8 cellular contexts compared by ENCODE assay signal in genomic region chr9:136244116-136244775, GRCh38. TPM values are rescaled to one million over a fixed set of nuclear protein-coding genes. Genes with fewer than 3 reads are reported as not detected.
DNase-seq lines count a peak whose midpoint lies in the region; ATAC-seq and TF ChIP-seq lines count a peak whose summit lies in the region.

No MANE protein-coding gene starts in this region.

- peak overlapping the region; percentile 76 to 94 (median 91) for H3K27ac Mint-ChIP-seq in CD4-positive, alpha-beta memory T cell

- no peaks in the 10 kb centered on the region for H3K9me3 ChIP-seq in CD4-positive, alpha-beta memory T cell (ENCODE audit: control insufficient read depth in 1 of 2, low read length in 2 of 2)
- no peaks in the 10 kb centered on the region for H3K9me3 ChIP-seq in fibroblast of lung (ENCODE audit: control insufficient read depth, insufficient read depth, low read depth, low read length)

- H3K36me3 Mint-ChIP-seq in CD4-positive, alpha-beta memory T cell: peaks cover 0 to 8% of the 10 kb centered on the region in 2 donors

- peak overlapping the region; percentile 50 to 57 for H3K4me3 ChIP-seq in CD4-positive, alpha-beta memory T cell (ENCODE audit: low read length in 2 of 2)
- peak overlapping the region; percentile 80 to 87 (median 84) for H3K4me3 ChIP-seq in fibroblast of lung (replicated peaks in 1 of 4; ENCODE audit: control extremely low read depth in 1 of 4, insufficient read depth in 1 of 4, low read depth in 3 of 4, low read length in 4 of 4)

- H2AFZ ChIP-seq in fibroblast of lung (ENCODE audit: low read length): no peak overlapping the region

- no peaks in the 10 kb centered on the region for H3K27me3 Mint-ChIP-seq in CD4-positive, alpha-beta memory T cell

- intact Hi-C loops in CD4-positive, alpha-beta memory T cell (cut with micrococcal nuclease): loop anchor here (10.0 kb wide), 1 partner anchor 129 kb away; the partner anchor contains the start of gene TMEM250

- H3K36me3 ChIP-seq in CD4-positive, alpha-beta memory T cell (ENCODE audit: insufficient read depth, low read length): no peaks in the 10 kb centered on the region
- peaks cover 2% of the 10 kb centered on the region for H3K36me3 ChIP-seq in fibroblast of lung (ENCODE audit: control insufficient read depth, insufficient read depth, low read length)

- no peaks in the 10 kb centered on the region for H4K20me1 ChIP-seq in fibroblast of lung (ENCODE audit: control insufficient read depth, extremely low read depth, insufficient read depth, low read length)

- no peaks in the 10 kb centered on the region for H3K9me3 Mint-ChIP-seq in CD4-positive, alpha-beta memory T cell

- H3K27me3 ChIP-seq in CD4-positive, alpha-beta memory T cell (ENCODE audit: insufficient read depth, low read length): no peaks in the 10 kb centered on the region
- peaks cover 13% of the 10 kb centered on the region for H3K27me3 ChIP-seq in fibroblast of lung (ENCODE audit: control insufficient read depth, insufficient read depth, low read length)

- POLR2A ChIA-PET in CD4-positive, alpha-beta memory T cell (lab: Charles Lee; ENCODE audit: partially characterized antibody): interaction anchor here (1.3 kb wide), 1 partner anchor 23 kb away, joined by 10 read pairs; no protein-coding TSS in a partner anchor

- no peak for TF ChIP-seq CTCF in fibroblast of lung (conservative IDR thresholded peaks at IDR 0.05 in 1 of 2, IDR thresholded peaks at IDR 0.05 in 1 of 2; ENCODE audit: low read depth in 1 of 2, low read length in 2 of 2)

- peak overlapping the region; percentile 91 to 97 (median 94) for H3K4me3 Mint-ChIP-seq in CD4-positive, alpha-beta memory T cell

- H3K79me2 ChIP-seq in fibroblast of lung (ENCODE audit: control insufficient read depth, insufficient read depth, low read length): peaks cover 23% of the 10 kb centered on the region

- peak in 4 of 5 donors; percentile 35 to 51 (median 46) for DNase-seq in CD4-positive, alpha-beta memory T cell
- peak; percentile 33 to 69 for DNase-seq in activated CD4-positive, alpha-beta T cell treated with anti-CD3 and anti-CD28 coated beads, Interleukin-2, amount 50 U/mL, for 24 hours (ENCODE audit: low read depth in 1 of 2, low spot score in 1 of 2)
- DNase-seq in fibroblast of lung (ENCODE audit: low read depth in 2 of 2) (peak in 1 of 2 donors; percentile 27), RPMI8226 (no peak), LoVo (ENCODE audit: low spot score) (no peak)
- DNase-seq in stimulated activated CD4-positive, alpha-beta T cell treated with anti-CD3 and anti-CD28 coated beads, Interleukin-2, amount 100 ng/mL, for 48 hours: peak; percentile 52 to 54

- peak; percentile 31 for ATAC-seq in HG03196 (IDR thresholded peaks at IDR 0.05; ENCODE audit: unreplicated experiment)
- ATAC-seq in GM19397 (IDR thresholded peaks at IDR 0.05; ENCODE audit: unreplicated experiment): no peak

- peak overlapping the region; percentile 99 for H3K4me2 ChIP-seq in fibroblast of lung (ENCODE audit: extremely low read depth, insufficient read depth, low read length)

- CTCF ChIA-PET in CD4-positive, alpha-beta memory T cell (lab: Charles Lee; ENCODE audit: partially characterized antibody): no interaction called here

- H3K9ac ChIP-seq in fibroblast of lung (ENCODE audit: insufficient read depth, low read length): no peak overlapping the region

- peaks cover 26 to 45% (median 33%) of the 10 kb centered on the region in 4 donors for H3K4me1 Mint-ChIP-seq in CD4-positive, alpha-beta memory T cell

- peak overlapping the region; percentile 32 for H3K27ac ChIP-seq in CD4-positive, alpha-beta memory T cell (ENCODE audit: low read depth, low read length)
- no peak overlapping the region for H3K27ac ChIP-seq in fibroblast of lung (ENCODE audit: insufficient read depth, low read length)

- H3K4me1 ChIP-seq in CD4-positive, alpha-beta memory T cell (ENCODE audit: insufficient read depth, low read length): peaks cover 35% of the 10 kb centered on the region
- H3K4me1 ChIP-seq in fibroblast of lung (ENCODE audit: control insufficient read depth, extremely low read depth, insufficient read depth, low read length): peaks cover 4% of the 10 kb centered on the region

RNA-seq across cellular contexts. Expression of gene QSOX2, which starts 1.4 kb away (rescaled TPM):
- total RNA-seq in CD4-positive, alpha-beta memory T cell: 10 to 100 TPM; 14.8 to 15.0 TPM
- polyA plus RNA-seq in CD4-positive, alpha-beta memory T cell: under 1 TPM; 0.35 to 0.87 TPM
- total RNA-seq in fibroblast of lung: 7.2 and 7.8 TPM in 2 replicates
- 13.2 and 14.7 TPM in 2 replicates for polyA plus RNA-seq in fibroblast of lung
- polyA plus RNA-seq in fibroblast of lung (2012): 10.5 and 12.1 TPM in 2 replicates
- polyA minus RNA-seq in fibroblast of lung (ENCODE audit: low replicate concordance): 4.8 and 9.0 TPM in 2 replicates

RNA-seq across cellular contexts. Expression of gene LHX3, which starts 39.3 kb away (rescaled TPM):
- total RNA-seq in CD4-positive, alpha-beta memory T cell: not detected
- polyA plus RNA-seq in CD4-positive, alpha-beta memory T cell: not detected
- total RNA-seq in fibroblast of lung: not detected in 2 replicates
- not detected in 2 replicates for polyA plus RNA-seq in fibroblast of lung
- polyA plus RNA-seq in fibroblast of lung (2012): not detected in 2 replicates
- not detected in 2 replicates for polyA minus RNA-seq in fibroblast of lung (ENCODE audit: low replicate concordance)

RNA-seq across cellular contexts. Expression of gene CCDC187, which starts 59.6 kb away (rescaled TPM):
- not detected for total RNA-seq in CD4-positive, alpha-beta memory T cell
- not detected for polyA plus RNA-seq in CD4-positive, alpha-beta memory T cell
- not detected in 2 replicates for total RNA-seq in fibroblast of lung
- under 0.01 TPM in 1 of 2 replicates, not detected in the other for polyA plus RNA-seq in fibroblast of lung
- polyA plus RNA-seq in fibroblast of lung (2012): not detected in 2 replicates
- not detected in 2 replicates for polyA minus RNA-seq in fibroblast of lung (ENCODE audit: low replicate concordance)

Comparison
In these comparisons a context has a peak if more than half of its experiments do, and no peak if none do; other contexts are left out.
1. DNase-seq: peak in CD4-positive, alpha-beta memory T cell (4 of 5), activated CD4-positive, alpha-beta T cell treated with anti-CD3 and anti-CD28 coated beads, Interleukin-2, amount 50 U/mL, for 24 hours (2 of 2) and stimulated activated CD4-positive, alpha-beta T cell treated with anti-CD3 and anti-CD28 coated beads, Interleukin-2, amount 100 ng/mL, for 48 hours (2 of 2); none in RPMI8226 (single experiment) and LoVo (single experiment).